ENCODE assay signal across 16 cellular contexts in the genomic region with DNA sequence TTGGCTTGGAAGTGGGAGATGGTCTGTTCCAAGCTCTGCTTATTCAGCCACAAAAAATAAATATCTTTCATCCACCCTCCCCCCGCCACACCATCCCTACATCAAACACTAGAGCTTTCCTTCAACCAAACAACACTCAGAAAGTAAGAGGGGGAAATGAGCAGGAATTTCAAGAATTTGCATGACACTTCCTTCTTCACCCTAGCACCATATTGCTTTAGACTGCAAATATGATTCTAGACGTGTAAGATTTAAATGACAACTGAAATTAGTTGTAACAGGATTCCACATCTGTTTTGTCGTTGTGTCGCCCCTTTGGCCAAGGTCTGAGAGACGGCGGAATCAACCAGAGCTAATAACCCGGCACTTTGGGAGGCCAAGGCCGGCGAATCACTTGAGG.
"Had no signal": no experiment of that assay in that cellular context is flagged by ENCODE, and none has a peak within 500 bp of the region (broad histone marks: within the 10 kb centered on the region; RNA-seq: fewer than 3 reads in every experiment).

No MANE protein-coding gene starts in this region.

- H3K27ac ChIP-seq: gastroesophageal sphincter, left ventricle myocardium inferior, neural progenitor cell, right atrium auricular region, tibial artery, uterus, VCaP had no signal

- H3K27ac Mint-ChIP-seq: activated CD4-positive, alpha-beta T cell treated with anti-CD3 and anti-CD28 coated beads for 36 hours; activated CD8-positive, alpha-beta T cell treated with anti-CD3 and anti-CD28 coated beads, Interleukin-2, amount 10 ng/mL, durations not matched to agents 7 days and 5 days; neural progenitor cell; stimulated activated effector memory CD8-positive, alpha-beta T cell treated with anti-CD3 and anti-CD28 coated beads, Interleukin-12 subunit alpha, Interleukin-12 subunit beta, amount 100 ng/mL, for 72 hours had no signal

- H3K27me3 Mint-ChIP-seq: activated CD4-positive, alpha-beta T cell treated with anti-CD3 and anti-CD28 coated beads for 36 hours had no signal

- DNase-seq: activated CD4-positive, alpha-beta T cell treated with anti-CD3 and anti-CD28 coated beads for 36 hours; activated CD8-positive, alpha-beta memory T cell treated with anti-CD3 and anti-CD28 coated beads, Interleukin-2, amount 50 U/mL, for 48 hours; activated CD8-positive, alpha-beta T cell treated with anti-CD3 and anti-CD28 coated beads, Interleukin-2, amount 10 ng/mL, durations not matched to agents 7 days and 5 days; aorta; hypothalamus; left ventricle myocardium inferior; posterior cingulate gyrus; small intestine; T-helper 9 cell; tibial artery; uterus had no signal

- H3K4me1 Mint-ChIP-seq: activated CD4-positive, alpha-beta T cell treated with anti-CD3 and anti-CD28 coated beads for 36 hours; stimulated activated effector memory CD8-positive, alpha-beta T cell treated with anti-CD3 and anti-CD28 coated beads, Interleukin-12 subunit alpha, Interleukin-12 subunit beta, amount 100 ng/mL, for 72 hours had no signal

- H3K4me3 ChIP-seq: gastroesophageal sphincter, left ventricle myocardium inferior, neural progenitor cell, right atrium auricular region, tibial artery, uterus had no signal

- H3K27me3 ChIP-seq: gastroesophageal sphincter, neural progenitor cell, right atrium auricular region, tibial artery, uterus had no signal

- H3K36me3 Mint-ChIP-seq: stimulated activated effector memory CD8-positive, alpha-beta T cell treated with anti-CD3 and anti-CD28 coated beads, Interleukin-12 subunit alpha, Interleukin-12 subunit beta, amount 100 ng/mL, for 72 hours had no signal

- H3K9me3 Mint-ChIP-seq: stimulated activated effector memory CD8-positive, alpha-beta T cell treated with anti-CD3 and anti-CD28 coated beads, Interleukin-12 subunit alpha, Interleukin-12 subunit beta, amount 100 ng/mL, for 72 hours had no signal

- H3K4me3 Mint-ChIP-seq: activated CD4-positive, alpha-beta T cell treated with anti-CD3 and anti-CD28 coated beads for 36 hours; activated CD8-positive, alpha-beta T cell treated with anti-CD3 and anti-CD28 coated beads, Interleukin-2, amount 10 ng/mL, durations not matched to agents 7 days and 5 days; neural progenitor cell; stimulated activated effector memory CD8-positive, alpha-beta T cell treated with anti-CD3 and anti-CD28 coated beads, Interleukin-12 subunit alpha, Interleukin-12 subunit beta, amount 100 ng/mL, for 72 hours had no signal
